8 cellular contexts compared by ENCODE assay signal in genomic region chr4:13547563-13548041, GRCh38. TPM values are rescaled to one million over a fixed set of nuclear protein-coding genes. Genes with fewer than 3 reads are reported as not detected.
DNase-seq lines count a peak whose midpoint lies in the region; ATAC-seq, FAIRE-seq and TF ChIP-seq lines count a peak whose summit lies in the region.

No MANE protein-coding gene starts in this region.

- no peak for TF ChIP-seq POLR2A in thyroid gland (IDR thresholded peaks at IDR 0.05)

- peaks cover 82% of the 10 kb centered on the region for H3K27me3 Mint-ChIP-seq in CD4-positive, CD25-positive, alpha-beta regulatory T cell

- H3K4me1 ChIP-seq in CD4-positive, CD25-positive, alpha-beta regulatory T cell (ENCODE audit: control insufficient read depth, insufficient read depth, low read length, poor library complexity, severe bottlenecking), result peaks cover 54% of the 10 kb centered on the region
- H3K4me1 ChIP-seq in HEK293 (ENCODE audit: control insufficient read depth, insufficient read depth, low read length) (no peaks in the 10 kb centered on the region), kidney (ENCODE audit: control insufficient read depth in 1 of 2, insufficient read depth in 1 of 2, low read depth in 1 of 2, low read length in 2 of 2) (peaks cover 6 to 14% of the 10 kb centered on the region in 2 donors), thymus (ENCODE audit: control insufficient read depth, insufficient read depth, low read length) (peaks cover 17% of the 10 kb centered on the region), thyroid gland (peaks cover 17 to 39% of the 10 kb centered on the region in 2 donors)

- no peak for FAIRE-seq in kidney (lab: Jason Lieb, UNC)

- H3K4me1 Mint-ChIP-seq in CD4-positive, CD25-positive, alpha-beta regulatory T cell, result peaks cover 15 to 41% (median 22%) of the 10 kb centered on the region in 4 donors

- no peak overlapping the region for H3K4me3 ChIP-seq in CD4-positive, CD25-positive, alpha-beta regulatory T cell (ENCODE audit: low read depth, low read length)
- H3K4me3 ChIP-seq in HEK293 (ENCODE audit: low read depth, low read length) (peak overlapping the region; percentile 37), WI38 (ENCODE audit: low read depth, low read length) (peak overlapping the region; percentile 56), kidney (ENCODE audit: low read length in 2 of 2) (no peak overlapping the region), thymus (ENCODE audit: low read length) (peak overlapping the region; percentile 61), thyroid gland (replicated peaks in 1 of 3) (peak overlapping the region in 1 of 3 donors; percentile 34)

- CTCF ChIA-PET in HEK293 (lab: Yijun Ruan, JAX), result interaction anchor here (0.6 to 1.8 kb wide), 2 partner anchors 395 to 695 kb away, joined by 3 to 10 read pairs; no protein-coding TSS in a partner anchor

- peaks cover 43% of the 10 kb centered on the region for H3K27me3 ChIP-seq in CD4-positive, CD25-positive, alpha-beta regulatory T cell (ENCODE audit: control insufficient read depth, insufficient read depth, low read length)
- H3K27me3 ChIP-seq in thymus (ENCODE audit: control insufficient read depth, insufficient read depth) (peaks cover 58% of the 10 kb centered on the region), thyroid gland (peaks cover 53% of the 10 kb centered on the region)

- peaks cover 0 to 8% of the 10 kb centered on the region in 2 experiments for H3K9me3 ChIP-seq in CD4-positive, CD25-positive, alpha-beta regulatory T cell (ENCODE audit: control insufficient read depth in 2 of 2, low read length in 2 of 2)
- H3K9me3 ChIP-seq in HEK293 (ENCODE audit: control insufficient read depth, insufficient read depth, low read depth, low read length), result no peaks in the 10 kb centered on the region
- H3K9me3 ChIP-seq in kidney (ENCODE audit: control insufficient read depth in 1 of 2, low read length in 2 of 2), result peaks cover 3 to 4% of the 10 kb centered on the region in 2 donors
- H3K9me3 ChIP-seq in thymus (ENCODE audit: control insufficient read depth), result peaks cover 2% of the 10 kb centered on the region
- no peaks in the 10 kb centered on the region for H3K9me3 ChIP-seq in thyroid gland

- H3K9ac ChIP-seq in kidney (ENCODE audit: low read length in 2 of 2), result no peak overlapping the region

- TF ChIP-seq CTCF in HEK293 (tag by site-specific recombination; IDR thresholded peaks at IDR 0.05) (no peak), WI38 (IDR thresholded peaks at IDR 0.05; ENCODE audit: low read depth, low read length) (no peak), kidney (IDR thresholded peaks at IDR 0.05; ENCODE audit: borderline replicate concordance, extremely low read depth, insufficient read depth) (no peak), thyroid gland (IDR thresholded peaks at IDR 0.05) (no peak)

- peaks cover 0 to 12% (median 4%) of the 10 kb centered on the region in 7 donors for H3K9me3 Mint-ChIP-seq in CD4-positive, CD25-positive, alpha-beta regulatory T cell

- H3K27ac Mint-ChIP-seq in CD4-positive, CD25-positive, alpha-beta regulatory T cell, result peak overlapping the region in 1 of 3 donors; percentile 53

- no peaks in the 10 kb centered on the region for H3K36me3 Mint-ChIP-seq in CD4-positive, CD25-positive, alpha-beta regulatory T cell

- no peak overlapping the region for H3K27ac ChIP-seq in CD4-positive, CD25-positive, alpha-beta regulatory T cell (ENCODE audit: insufficient read depth, low read length, poor library complexity, severe bottlenecking)
- no peak overlapping the region; the same call in 1 of the 2 replicates for H3K27ac ChIP-seq in HEK293 (ENCODE audit: extremely low read depth, low read depth, low read length)
- H3K27ac ChIP-seq in kidney (ENCODE audit: low read depth in 2 of 2, low read length in 2 of 2), result no peak overlapping the region
- no peak overlapping the region for H3K27ac ChIP-seq in thymus (ENCODE audit: low read depth)
- no peak overlapping the region for H3K27ac ChIP-seq in thyroid gland

- no peak for ATAC-seq in CD4-positive, CD25-positive, alpha-beta regulatory T cell (ENCODE audit: low read depth in 2 of 2)

- no peaks in the 10 kb centered on the region for H3K36me3 ChIP-seq in CD4-positive, CD25-positive, alpha-beta regulatory T cell (ENCODE audit: control insufficient read depth, insufficient read depth, low read length)
- H3K36me3 ChIP-seq in HEK293 (ENCODE audit: control insufficient read depth in 2 of 2, insufficient read depth in 1 of 2, low read length in 2 of 2), result no peaks in the 10 kb centered on the region
- H3K36me3 ChIP-seq in kidney (ENCODE audit: control insufficient read depth in 1 of 2, insufficient read depth in 2 of 2, low read length in 2 of 2), result no peaks in the 10 kb centered on the region
- no peaks in the 10 kb centered on the region for H3K36me3 ChIP-seq in thymus (ENCODE audit: control insufficient read depth, insufficient read depth)
- H3K36me3 ChIP-seq in thyroid gland, result no peaks in the 10 kb centered on the region

- POLR2A ChIA-PET in HEK293 (lab: Yijun Ruan, JAX), result no interaction called here

- intact Hi-C loops in kidney (cut with DNase I) (loop anchor here (10.0 kb wide), 1 partner anchor 693 kb away; no protein-coding TSS in a partner anchor), thyroid gland (cut with DNase I) (loop anchor here (5.0 to 10.0 kb wide), 2 partner anchors 695 to 813 kb away; no protein-coding TSS in a partner anchor)

- under 1% methylated on average over 50 of the region's 50 CpGs for WGBS in thymus
- WGBS in thyroid gland, 2 donors, result 2% methylated on average over 21 to 27 of the region's 50 CpGs

- H3K4me3 Mint-ChIP-seq in CD4-positive, CD25-positive, alpha-beta regulatory T cell, result peak overlapping the region in 3 of 4 donors; percentile 36 to 68 (median 68)

- DNase-seq in CD4-positive, CD25-positive, alpha-beta regulatory T cell, result no peak
- DNase-seq in kidney, result peak; percentile 56
- no peak for DNase-seq in Ammon's horn (ENCODE audit: low spot score)
- no peak for DNase-seq in thyroid gland
- DNase-seq in SKM-1 (lab: John Stamatoyannopoulos, UW; ENCODE audit: unreplicated experiment), result no peak

TF ChIP-seq in HEK293, 187 proteins besides CTCF, POLR2A, EP300 and RAD21 (continues in another document):
- TF ChIP-seq PRDM10 (tag by site-specific recombination; IDR thresholded peaks at IDR 0.05) (0 out of 2 replicates have a peak, but pooled peaks have one; percentile 10), KLF16 (tag by site-specific recombination; IDR thresholded peaks at IDR 0.05) (0 out of 2 replicates have a peak, but pooled peaks have one; percentile 27), ZNF561 (tag by site-specific recombination; IDR thresholded peaks at IDR 0.05; ENCODE audit: borderline replicate concordance) (0 out of 2 replicates have a peak, but pooled peaks have one; percentile 45), ZIC2 (tag by site-specific recombination; IDR thresholded peaks at IDR 0.05) (0 out of 2 replicates have a peak, but pooled peaks have one; percentile 11), ZBTB26 (tag by site-specific recombination; optimal IDR thresholded peaks at IDR 0.05) (peak; percentile 86), ZNF350 (tag by site-specific recombination; IDR thresholded peaks at IDR 0.05) (no peak), HOXD13 (CRISPR knock-in tag; IDR thresholded peaks at IDR 0.05; ENCODE audit: borderline replicate concordance) (no peak), SP2 (tag by site-specific recombination; IDR thresholded peaks at IDR 0.05) (peak; percentile 64)

RNA-seq across cellular contexts. Expression of gene NKX3-2, which starts 3.3 kb away (rescaled TPM):
- total RNA-seq in CD4-positive, CD25-positive, alpha-beta regulatory T cell, result not detected
- polyA plus RNA-seq in CD4-positive, CD25-positive, alpha-beta regulatory T cell, result not detected
- total RNA-seq in kidney (not detected), thyroid gland (under 1 TPM; 0.29 to 0.81 (median 0.58) TPM)
- polyA plus RNA-seq in kidney (ENCODE audit: insufficient read depth, low read depth, low replicate concordance) (0.17 TPM), thymus (0.05 TPM)

Comparison
In these comparisons a context has a peak if more than half of its experiments do, and no peak if none do; other contexts are left out.
1. H3K4me3 ChIP-seq: peak in HEK293 (single experiment), WI38 (single experiment) and thymus (single experiment); none in CD4-positive, CD25-positive, alpha-beta regulatory T cell (single experiment) and kidney (0 of 2).